8 cellular contexts compared by ENCODE assay signal in the genomic region with DNA sequence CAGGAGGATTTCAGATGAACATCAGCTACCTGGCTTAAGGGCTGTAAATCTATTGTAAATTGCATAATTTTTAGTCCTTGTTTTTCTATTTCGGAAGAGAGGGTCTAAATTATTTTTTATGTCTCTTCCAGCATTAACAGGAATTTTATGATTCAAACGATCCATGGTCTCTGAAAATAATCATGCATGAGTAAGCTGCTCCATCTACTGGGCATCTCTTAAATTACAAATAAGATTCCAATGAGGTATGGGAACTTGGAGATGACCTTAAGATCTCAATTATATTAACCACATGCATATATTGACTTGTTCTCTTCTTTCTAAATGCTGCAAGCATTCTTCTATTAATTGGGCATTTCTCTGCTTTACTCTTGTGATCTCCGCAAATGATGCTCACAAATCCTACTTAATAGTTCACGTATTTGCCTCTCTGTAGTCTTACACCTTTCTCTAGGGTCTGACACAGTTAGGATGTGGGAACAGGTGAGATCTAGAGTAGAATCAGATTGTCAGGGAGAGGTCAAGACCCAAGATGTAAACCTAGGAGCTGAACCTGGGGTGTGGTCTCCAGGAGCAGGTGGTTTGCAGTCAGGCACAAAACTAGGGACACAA.
DNase-seq lines count a peak whose midpoint lies in the region; ATAC-seq and TF ChIP-seq lines count a peak whose summit lies in the region.

No MANE protein-coding gene starts in this region.

- CTCF ChIA-PET in activated naive CD4-positive, alpha-beta T cell treated with anti-CD3 and anti-CD28 coated beads for 36 hours (lab: Charles Lee), result interaction anchor here (0.7 to 2.7 kb wide), 12 partner anchors 12 to 939 kb away, joined by 3 to 28 read pairs (median 3); partner anchors contain the start of gene MACIR

- peaks cover 2% of the 10 kb centered on the region for H3K27me3 Mint-ChIP-seq in activated T-helper 1 cell treated with anti-CD3 and anti-CD28 coated beads, Interleukin-12 subunit alpha, Interleukin-12 subunit beta, Interleukin-2, Interleukin-4 antibody, amounts not matched to agents 30 ng/mL and 10 ng/mL and 1 ng/mL, durations not matched to agents 14 hours and 24 hours and 36 hours (ENCODE audit: insufficient read depth)
- H3K27me3 Mint-ChIP-seq in activated naive CD4-positive, alpha-beta T cell treated with anti-CD3 and anti-CD28 coated beads for 36 hours (ENCODE audit: low read depth), result no peaks in the 10 kb centered on the region

- no peak overlapping the region for H3K4me3 Mint-ChIP-seq in activated T-helper 1 cell treated with anti-CD3 and anti-CD28 coated beads, Interleukin-12 subunit alpha, Interleukin-12 subunit beta, Interleukin-2, Interleukin-4 antibody, amounts not matched to agents 30 ng/mL and 10 ng/mL and 1 ng/mL, durations not matched to agents 14 hours and 24 hours and 36 hours
- H3K4me3 Mint-ChIP-seq in activated naive CD4-positive, alpha-beta T cell treated with anti-CD3 and anti-CD28 coated beads for 36 hours, result no peak overlapping the region

- H3K36me3 ChIP-seq in body of pancreas (replicated peaks in 1 of 2; ENCODE audit: insufficient read depth in 1 of 2, low read depth in 2 of 2), result no peaks in the 10 kb centered on the region

- no peak overlapping the region for H3K27ac Mint-ChIP-seq in activated T-helper 1 cell treated with anti-CD3 and anti-CD28 coated beads, Interleukin-12 subunit alpha, Interleukin-12 subunit beta, Interleukin-2, Interleukin-4 antibody, amounts not matched to agents 30 ng/mL and 10 ng/mL and 1 ng/mL, durations not matched to agents 14 hours and 24 hours and 36 hours
- H3K27ac Mint-ChIP-seq in activated naive CD4-positive, alpha-beta T cell treated with anti-CD3 and anti-CD28 coated beads for 36 hours, result no peak overlapping the region

- DNase-seq in DMS53 treated with DMSO at 0.1 percent for 48 hours (lab: John Stamatoyannopoulos, UW; ENCODE audit: unreplicated experiment) (peak; percentile 29), NCI-H1694 (lab: John Stamatoyannopoulos, UW) (peak; percentile 57), body of pancreas (no peak), left colon (no peak), C1 segment of cervical spinal cord (lab: John Stamatoyannopoulos, UW) (no peak)
- DNase-seq in activated T-helper 1 cell treated with anti-CD3 and anti-CD28 coated beads, Interleukin-12 subunit alpha, Interleukin-12 subunit beta, Interleukin-2, Interleukin-4 antibody, amounts not matched to agents 30 ng/mL and 10 ng/mL and 1 ng/mL, durations not matched to agents 14 hours and 24 hours and 36 hours (ENCODE audit: low spot score), result no peak
- no peak for DNase-seq in activated naive CD4-positive, alpha-beta T cell treated with anti-CD3 and anti-CD28 coated beads for 36 hours

- no peak overlapping the region for H3K4me3 ChIP-seq in body of pancreas

- no peaks in the 10 kb centered on the region for H3K9me3 ChIP-seq in body of pancreas

- H3K27me3 ChIP-seq in body of pancreas, result no peaks in the 10 kb centered on the region

- TF ChIP-seq CTCF in body of pancreas (IDR thresholded peaks at IDR 0.05), result peak; percentile 27 to 88 (median 79)

- H3K27ac ChIP-seq in body of pancreas, result no peak overlapping the region

- peaks cover 5% of the 10 kb centered on the region for H3K4me1 ChIP-seq in body of pancreas

- no peak for TF ChIP-seq POLR2A in body of pancreas (IDR thresholded peaks at IDR 0.05)

- no peaks in the 10 kb centered on the region for H3K9me3 Mint-ChIP-seq in activated T-helper 1 cell treated with anti-CD3 and anti-CD28 coated beads, Interleukin-12 subunit alpha, Interleukin-12 subunit beta, Interleukin-2, Interleukin-4 antibody, amounts not matched to agents 30 ng/mL and 10 ng/mL and 1 ng/mL, durations not matched to agents 14 hours and 24 hours and 36 hours
- no peaks in the 10 kb centered on the region for H3K9me3 Mint-ChIP-seq in activated naive CD4-positive, alpha-beta T cell treated with anti-CD3 and anti-CD28 coated beads for 36 hours

- H3K36me3 Mint-ChIP-seq in activated T-helper 1 cell treated with anti-CD3 and anti-CD28 coated beads, Interleukin-12 subunit alpha, Interleukin-12 subunit beta, Interleukin-2, Interleukin-4 antibody, amounts not matched to agents 30 ng/mL and 10 ng/mL and 1 ng/mL, durations not matched to agents 14 hours and 24 hours and 36 hours (ENCODE audit: low read depth), result no peaks in the 10 kb centered on the region
- H3K36me3 Mint-ChIP-seq in activated naive CD4-positive, alpha-beta T cell treated with anti-CD3 and anti-CD28 coated beads for 36 hours (ENCODE audit: low read depth), result no peaks in the 10 kb centered on the region

- 29 to 32% methylated on average over 4 of the region's 4 CpGs for WGBS in body of pancreas, 2 donors

- intact Hi-C loops in body of pancreas (cut with DNase I) (loop anchor here (10.0 kb wide), 1 partner anchor 241 kb away; no protein-coding TSS in a partner anchor), left colon (cut with DNase I, micrococcal nuclease) (loop anchor here in 1 of 2 donors (10.0 kb wide), 1 partner anchor 241 kb away; no protein-coding TSS in a partner anchor)
- intact Hi-C loops in activated T-helper 1 cell treated with anti-CD3 and anti-CD28 coated beads, Interleukin-12 subunit alpha, Interleukin-12 subunit beta, Interleukin-2, Interleukin-4 antibody, amounts not matched to agents 30 ng/mL and 10 ng/mL and 1 ng/mL, durations not matched to agents 14 hours and 24 hours and 36 hours (cut with micrococcal nuclease), result loop anchor here (1.0 to 5.0 kb wide), 2 partner anchors 243 to 293 kb away; no protein-coding TSS in a partner anchor
- intact Hi-C loops in activated naive CD4-positive, alpha-beta T cell treated with anti-CD3 and anti-CD28 coated beads for 36 hours (cut with micrococcal nuclease), result loop anchor here (1.0 to 10.0 kb wide), 6 partner anchors 243 to 938 kb away; no protein-coding TSS in a partner anchor

- H3K4me1 Mint-ChIP-seq in activated T-helper 1 cell treated with anti-CD3 and anti-CD28 coated beads, Interleukin-12 subunit alpha, Interleukin-12 subunit beta, Interleukin-2, Interleukin-4 antibody, amounts not matched to agents 30 ng/mL and 10 ng/mL and 1 ng/mL, durations not matched to agents 14 hours and 24 hours and 36 hours (ENCODE audit: low read depth), result no peaks in the 10 kb centered on the region
- H3K4me1 Mint-ChIP-seq in activated naive CD4-positive, alpha-beta T cell treated with anti-CD3 and anti-CD28 coated beads for 36 hours (ENCODE audit: low read depth), result no peaks in the 10 kb centered on the region

- ATAC-seq in GM21723 (IDR thresholded peaks at IDR 0.05; ENCODE audit: unreplicated experiment), result peak; percentile 71
- ATAC-seq in body of pancreas, result peak; percentile 75
- ATAC-seq in left colon, result peak; percentile 46

Comparison
In these comparisons a context has a peak if more than half of its experiments do, and no peak if none do; other contexts are left out.
1. DNase-seq: peak in DMS53 treated with DMSO at 0.1 percent for 48 hours (single experiment) and NCI-H1694 (single experiment); none in body of pancreas (0 of 4), left colon (0 of 2), activated T-helper 1 cell treated with anti-CD3 and anti-CD28 coated beads, Interleukin-12 subunit alpha, Interleukin-12 subunit beta, Interleukin-2, Interleukin-4 antibody, amounts not matched to agents 30 ng/mL and 10 ng/mL and 1 ng/mL, durations not matched to agents 14 hours and 24 hours and 36 hours (single experiment), C1 segment of cervical spinal cord (0 of 14) and activated naive CD4-positive, alpha-beta T cell treated with anti-CD3 and anti-CD28 coated beads for 36 hours (single experiment).
2. Peak in every context shown above with its lines, with median percentiles within 50 percentile points of each other: ATAC-seq.